34 cellular contexts compared by ENCODE assay signal in genomic region chr2:224347181-224348051, GRCh38. TPM values are rescaled to one million over a fixed set of nuclear protein-coding genes. Genes with fewer than 3 reads are reported as not detected.
A peak's percentile ranks its signal among the peaks of the same experiment; 100 is the strongest.
DNase-seq lines count a peak whose midpoint lies in the region; ATAC-seq, FAIRE-seq and TF ChIP-seq lines count a peak whose summit lies in the region.
"Had no signal": no experiment of that assay in that cellular context is flagged by ENCODE, and none has a peak within 500 bp of the region (broad histone marks: within the 10 kb centered on the region; RNA-seq: fewer than 3 reads in every experiment).

No MANE protein-coding gene starts in this region.

- TF ChIP-seq RAD21 in A549 (conservative IDR thresholded peaks at IDR 0.05 in 1 of 2, IDR thresholded peaks at IDR 0.05 in 1 of 2) = no peak

- H3K4me3 ChIP-seq in A549 (no peak overlapping the region), breast epithelium (no peak overlapping the region)
- H3K4me3 ChIP-seq: MG63, Peyer's patch, sigmoid colon, tibial nerve had no signal

- FAIRE-seq in A549 (lab: Jason Lieb, UNC) (no peak), islet of Langerhans (lab: Jason Lieb, UNC) (peak; percentile 77)
- FAIRE-seq: colon, keratinocyte had no signal

- WGBS in A549 (ENCODE audit: missing lambda C conversion rate) = 70% methylated on average over 4 of the region's 4 CpGs

- H3K36me3 ChIP-seq in breast epithelium = no peaks in the 10 kb centered on the region
- H3K36me3 ChIP-seq: MG63, Peyer's patch, sigmoid colon, tibial nerve had no signal

- CTCF ChIA-PET in A549 (lab: Yijun Ruan, JAX) = interaction anchor here (2.7 kb wide), 1 partner anchor 377 kb away, joined by 9 read pairs; no protein-coding TSS in a partner anchor

- no peak overlapping the region for H3K4me2 ChIP-seq in A549

- no peaks in the 10 kb centered on the region for H3K9me3 Mint-ChIP-seq in HFFc6
- H3K9me3 Mint-ChIP-seq: activated CD8-positive, alpha-beta T cell treated with anti-CD3 and anti-CD28 coated beads for 36 hours; activated T-helper 2 cell treated with anti-CD3 and anti-CD28 coated beads, Interferon-gamma antibody, Interleukin-2, Interleukin-4, amounts not matched to agents 10 μg/mL and 5 μg/mL and 100 μg/mL, durations not matched to agents 14 hours and 24 hours and 36 hours; stimulated activated effector memory CD8-positive, alpha-beta T cell treated with anti-CD3 and anti-CD28 coated beads, Interleukin-12 subunit alpha, Interleukin-12 subunit beta, amount 100 ng/mL, for 72 hours had no signal

- H3K36me3 Mint-ChIP-seq in HFFc6 (ENCODE audit: low read depth) = no peaks in the 10 kb centered on the region
- H3K36me3 Mint-ChIP-seq: activated naive CD4-positive, alpha-beta T cell treated with anti-CD3 and anti-CD28 coated beads, Interleukin-2, amount 50 U/mL, for 24 hours; CD8-positive, alpha-beta memory T cell; stimulated activated effector memory CD8-positive, alpha-beta T cell treated with anti-CD3 and anti-CD28 coated beads, Interleukin-12 subunit alpha, Interleukin-12 subunit beta, amount 100 ng/mL, for 72 hours had no signal

- peaks cover 11% of the 10 kb centered on the region for H3K4me1 Mint-ChIP-seq in HFFc6 (ENCODE audit: low read depth)
- H3K4me1 Mint-ChIP-seq: activated naive CD4-positive, alpha-beta T cell treated with anti-CD3 and anti-CD28 coated beads, Interleukin-2, amount 50 U/mL, for 24 hours; B cell; CD8-positive, alpha-beta memory T cell; naive thymus-derived CD8-positive, alpha-beta T cell; stimulated activated effector memory CD8-positive, alpha-beta T cell treated with anti-CD3 and anti-CD28 coated beads, Interleukin-12 subunit alpha, Interleukin-12 subunit beta, amount 100 ng/mL, for 72 hours had no signal

- H3K27ac Mint-ChIP-seq in HFFc6 = no peak overlapping the region; the same call in 1 of the 2 replicates
- H3K27ac Mint-ChIP-seq: activated CD8-positive, alpha-beta T cell treated with anti-CD3 and anti-CD28 coated beads for 36 hours; activated naive CD4-positive, alpha-beta T cell treated with anti-CD3 and anti-CD28 coated beads, Interleukin-2, amount 50 U/mL, for 24 hours; activated T-helper 2 cell treated with anti-CD3 and anti-CD28 coated beads, Interferon-gamma antibody, Interleukin-2, Interleukin-4, amounts not matched to agents 10 μg/mL and 5 μg/mL and 100 μg/mL, durations not matched to agents 14 hours and 24 hours and 36 hours; B cell; CD8-positive, alpha-beta memory T cell; naive thymus-derived CD8-positive, alpha-beta T cell; progenitor cell of endocrine pancreas; stimulated activated effector memory CD8-positive, alpha-beta T cell treated with anti-CD3 and anti-CD28 coated beads, Interleukin-12 subunit alpha, Interleukin-12 subunit beta, amount 100 ng/mL, for 72 hours had no signal

- no peak for TF ChIP-seq EP300 in A549 (IDR thresholded peaks at IDR 0.05)

- no peak for ATAC-seq in A549
- ATAC-seq in left colon = no peak
- ATAC-seq: activated CD8-positive, alpha-beta T cell treated with anti-CD3 and anti-CD28 coated beads for 36 hours; naive thymus-derived CD8-positive, alpha-beta T cell; stimulated activated effector memory CD8-positive, alpha-beta T cell treated with anti-CD3 and anti-CD28 coated beads, Interleukin-12 subunit alpha, Interleukin-12 subunit beta, amount 100 ng/mL, for 72 hours had no signal

- TF ChIP-seq CTCF in A549 (IDR thresholded peaks at IDR 0.05) (no peak), HFFc6 (IDR thresholded peaks at IDR 0.05) (no peak), breast epithelium (IDR thresholded peaks at IDR 0.05) (no peak)

- H3K27me3 ChIP-seq in breast epithelium = no peaks in the 10 kb centered on the region
- H3K27me3 ChIP-seq: Peyer's patch, sigmoid colon, tibial nerve had no signal

- intact Hi-C loops in breast epithelium (cut with DNase I; ENCODE audit: low total_unique reads) (no loop called here), left colon (cut with DNase I, micrococcal nuclease) (no loop called here)

- TF ChIP-seq POLR2A in A549 (IDR thresholded peaks at IDR 0.05; ENCODE audit: low read length) (no peak), breast epithelium (IDR thresholded peaks at IDR 0.05) (no peak)

- H3K27ac ChIP-seq in A549 (no peak overlapping the region), breast epithelium (no peak overlapping the region)
- H3K27ac ChIP-seq: Peyer's patch, sigmoid colon, tibial nerve had no signal

- H3K9me3 ChIP-seq in A549 (no peaks in the 10 kb centered on the region), breast epithelium (peaks cover 0 to 5% of the 10 kb centered on the region in 2 donors)
- H3K9me3 ChIP-seq: MG63, Peyer's patch, sigmoid colon, tibial nerve had no signal

- H3K4me3 Mint-ChIP-seq in HFFc6 = no peak overlapping the region
- H3K4me3 Mint-ChIP-seq: activated CD8-positive, alpha-beta T cell treated with anti-CD3 and anti-CD28 coated beads for 36 hours; activated naive CD4-positive, alpha-beta T cell treated with anti-CD3 and anti-CD28 coated beads, Interleukin-2, amount 50 U/mL, for 24 hours; B cell; CD8-positive, alpha-beta memory T cell; naive thymus-derived CD8-positive, alpha-beta T cell; stimulated activated effector memory CD8-positive, alpha-beta T cell treated with anti-CD3 and anti-CD28 coated beads, Interleukin-12 subunit alpha, Interleukin-12 subunit beta, amount 100 ng/mL, for 72 hours had no signal

- DNase-seq in A549 (ENCODE audit: low read depth in 1 of 2, low spot score in 1 of 2) (no peak), HFFc6 (peak; percentile 44), astrocyte of the hippocampus (ENCODE audit: low read depth, low spot score) (peak; percentile 7), breast epithelium (ENCODE audit: low spot score in 2 of 2) (no peak), left colon (no peak)
- no peak for DNase-seq in activated CD4-positive, CD25-positive, alpha-beta regulatory T cell (lab: John Stamatoyannopoulos, UW)
- no peak for DNase-seq in activated CD8-positive, alpha-beta memory T cell treated with anti-CD3 and anti-CD28 coated beads, Interleukin-2, amount 50 U/mL, for 48 hours
- DNase-seq: activated CD8-positive, alpha-beta T cell treated with anti-CD3 and anti-CD28 coated beads for 36 hours; amygdala; CD8-positive, alpha-beta memory T cell; DMS 273 treated with DMSO at 0.1 percent for 48 hours; KBM-7; MG63; midbrain; naive thymus-derived CD8-positive, alpha-beta T cell; NCI-H1105 treated with DMSO at 0.1 percent for 48 hours; NCI-H2029; NCI-H526 treated with DMSO at 0.1 percent for 48 hours; nucleus accumbens; Peyer's patch; SHP77 treated with DMSO at 0.1 percent for 48 hours; sigmoid colon; SW 1271 had no signal

- H3K4me1 ChIP-seq in A549 (no peaks in the 10 kb centered on the region), breast epithelium (no peaks in the 10 kb centered on the region)
- H3K4me1 ChIP-seq: Peyer's patch, sigmoid colon, tibial nerve had no signal

- peaks cover 4% of the 10 kb centered on the region; the same call in 1 of the 2 replicates for H3K27me3 Mint-ChIP-seq in HFFc6 (ENCODE audit: insufficient read depth)
- H3K27me3 Mint-ChIP-seq: progenitor cell of endocrine pancreas had no signal

- POLR2A ChIA-PET in A549 (lab: Yijun Ruan, JAX) = no interaction called here

TF ChIP-seq in A549, 52 proteins besides CTCF, POLR2A, EP300 and RAD21:
- TF ChIP-seq ZFP36 (IDR thresholded peaks at IDR 0.05; ENCODE audit: borderline replicate concordance, partially characterized antibody) (no peak), HDAC2 (IDR thresholded peaks at IDR 0.05) (no peak), TP53 (CRISPR knock-in tag; IDR thresholded peaks at IDR 0.05) (no peak), GATA3 (IDR thresholded peaks at IDR 0.05; ENCODE audit: borderline replicate concordance) (no peak), MAFK (IDR thresholded peaks at IDR 0.05; ENCODE audit: partially characterized antibody) (peak; percentile 74)
TF ChIP-seq in A549: peak in this region for 1.

RNA-seq across cellular contexts. Expression of gene FAM124B, which starts 54.5 kb away (rescaled TPM):
- polyA plus RNA-seq in A549 (2011; rRNA removed) (not detected in 2 replicates), A549 (2017; fragmentation: RNase III; extraction: RNeasy Plus Mini Kit Qiagen cat#74134 plus additional on column Dnase treatment) (not detected in 3 replicates)
- not detected in 2 replicates for polyA plus RNA-seq in A549 (2012; cell fraction: cytosol; rRNA removed)
- polyA plus RNA-seq in A549 (2012; cell fraction: nucleus; rRNA removed) = not detected in 2 replicates
- not detected in 2 replicates for polyA minus RNA-seq in A549 (2011; rRNA and poly(A)+ RNA removed)
- total RNA-seq in HFFc6 (2021; fragmentation: NEBNext Ultra II Directional; extraction: Animal tissue kit (Norgen Biotek cat#: 25700)) = under 1 TPM in 1 of 6 experiments, not detected in 5; 0.10 TPM
- total RNA-seq in breast epithelium (1 to 10 TPM; 2.6 to 7.9 (median 3.5) TPM), left colon (under 1 TPM; 0.53 to 0.55 TPM)
- total RNA-seq: CD8-positive, alpha-beta memory T cell; G401; HT-29; naive thymus-derived CD8-positive, alpha-beta T cell; progenitor cell of endocrine pancreas had no signal
- polyA plus RNA-seq: CD8-positive, alpha-beta memory T cell had no signal

Comparison
In these comparisons a context has a peak if more than half of its experiments do, and no peak if none do; other contexts are left out.
1. DNase-seq: peak in HFFc6 (single experiment) and astrocyte of the hippocampus (single experiment); none in A549 (0 of 2), activated CD4-positive, CD25-positive, alpha-beta regulatory T cell (0 of 4), activated CD8-positive, alpha-beta memory T cell treated with anti-CD3 and anti-CD28 coated beads, Interleukin-2, amount 50 U/mL, for 48 hours (single experiment), breast epithelium (0 of 2) and left colon (0 of 2).